ENCODE assay signal across 22 cellular contexts in the genomic region with DNA sequence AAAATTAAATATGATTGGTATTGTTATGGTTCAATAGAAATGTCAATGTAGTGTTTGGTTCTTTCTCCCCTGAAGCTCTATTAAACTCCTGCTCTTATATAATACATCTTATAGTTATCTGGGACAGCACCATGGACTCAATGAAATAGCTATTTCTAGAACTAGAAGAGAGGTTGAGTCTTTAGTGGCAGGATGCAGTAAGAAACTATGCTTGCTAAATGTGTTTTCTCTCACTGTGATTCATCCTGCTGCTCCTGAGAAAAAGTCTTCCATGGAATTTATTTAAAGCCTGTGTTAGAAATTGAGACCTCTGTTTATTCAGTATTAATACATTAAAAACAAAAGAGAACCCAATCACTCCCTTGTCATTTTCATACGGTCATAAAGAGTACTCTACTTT.
"Had no signal": no experiment of that assay in that cellular context is flagged by ENCODE, and none has a peak within 500 bp of the region (broad histone marks: within the 10 kb centered on the region; RNA-seq: fewer than 3 reads in every experiment).

No MANE protein-coding gene starts in this region.

- H3K4me3 Mint-ChIP-seq: activated CD4-positive, alpha-beta memory T cell treated with anti-CD3 and anti-CD28 coated beads for 36 hours; activated CD4-positive, alpha-beta T cell treated with anti-CD3 and anti-CD28 coated beads for 36 hours; activated naive CD8-positive, alpha-beta T cell treated with anti-CD3 and anti-CD28 coated beads for 36 hours; activated T-helper 1 cell treated with anti-CD3 and anti-CD28 coated beads, Interleukin-12 subunit alpha, Interleukin-12 subunit beta, Interleukin-2, Interleukin-4 antibody, amounts not matched to agents 30 ng/mL and 10 ng/mL and 1 ng/mL, durations not matched to agents 14 hours and 24 hours and 36 hours; dendritic cell treated with granulocyte-macrophage colony-stimulating factor and Interleukin-4, amounts not matched to agents 40 ng/mL and 50 ng/mL, for 4 days; memory B cell; T-helper 2 cell treated with Interferon-gamma antibody and Interleukin-4, amounts not matched to agents 5 μg/mL and 100 μg/mL, for 36 hours; WTC11 had no signal

- H3K27ac ChIP-seq: SK-N-MC, stomach, thyroid gland had no signal

- ATAC-seq: activated CD4-positive, alpha-beta T cell treated with anti-CD3 and anti-CD28 coated beads for 36 hours; WTC11 had no signal

- H3K27me3 Mint-ChIP-seq: activated CD4-positive, alpha-beta memory T cell treated with anti-CD3 and anti-CD28 coated beads for 36 hours; activated naive CD8-positive, alpha-beta T cell treated with anti-CD3 and anti-CD28 coated beads for 36 hours; dendritic cell treated with granulocyte-macrophage colony-stimulating factor and Interleukin-4, amounts not matched to agents 40 ng/mL and 50 ng/mL, for 4 days had no signal

- H3K27ac Mint-ChIP-seq: activated CD4-positive, alpha-beta memory T cell treated with anti-CD3 and anti-CD28 coated beads for 36 hours; activated CD4-positive, alpha-beta T cell treated with anti-CD3 and anti-CD28 coated beads for 36 hours; activated naive CD8-positive, alpha-beta T cell treated with anti-CD3 and anti-CD28 coated beads for 36 hours; activated T-helper 1 cell treated with anti-CD3 and anti-CD28 coated beads, Interleukin-12 subunit alpha, Interleukin-12 subunit beta, Interleukin-2, Interleukin-4 antibody, amounts not matched to agents 30 ng/mL and 10 ng/mL and 1 ng/mL, durations not matched to agents 14 hours and 24 hours and 36 hours; dendritic cell treated with granulocyte-macrophage colony-stimulating factor and Interleukin-4, amounts not matched to agents 40 ng/mL and 50 ng/mL, for 4 days; memory B cell; T-helper 2 cell treated with Interferon-gamma antibody and Interleukin-4, amounts not matched to agents 5 μg/mL and 100 μg/mL, for 36 hours; WTC11 had no signal

- H3K9me3 ChIP-seq: stomach, thyroid gland had no signal

- H3K4me1 Mint-ChIP-seq: memory B cell, WTC11 had no signal

- H3K9me3 Mint-ChIP-seq: activated CD4-positive, alpha-beta memory T cell treated with anti-CD3 and anti-CD28 coated beads for 36 hours; activated naive CD8-positive, alpha-beta T cell treated with anti-CD3 and anti-CD28 coated beads for 36 hours; activated T-helper 1 cell treated with anti-CD3 and anti-CD28 coated beads, Interleukin-12 subunit alpha, Interleukin-12 subunit beta, Interleukin-2, Interleukin-4 antibody, amounts not matched to agents 30 ng/mL and 10 ng/mL and 1 ng/mL, durations not matched to agents 14 hours and 24 hours and 36 hours; dendritic cell treated with granulocyte-macrophage colony-stimulating factor and Interleukin-4, amounts not matched to agents 40 ng/mL and 50 ng/mL, for 4 days; memory B cell; T-helper 2 cell treated with Interferon-gamma antibody and Interleukin-4, amounts not matched to agents 5 μg/mL and 100 μg/mL, for 36 hours; WTC11 had no signal

- H3K4me3 ChIP-seq: SK-N-MC, stomach, thyroid gland had no signal

- H3K4me1 ChIP-seq: thyroid gland had no signal

- H3K36me3 ChIP-seq: stomach, thyroid gland had no signal

- FAIRE-seq: frontal cortex, small intestine, TTC549, urothelium cell line had no signal

- H3K36me3 Mint-ChIP-seq: activated CD4-positive, alpha-beta memory T cell treated with anti-CD3 and anti-CD28 coated beads for 36 hours; activated naive CD8-positive, alpha-beta T cell treated with anti-CD3 and anti-CD28 coated beads for 36 hours; memory B cell; WTC11 had no signal

- H3K27me3 ChIP-seq: stomach, thyroid gland had no signal

- DNase-seq: activated CD4-positive, alpha-beta memory T cell treated with anti-CD3 and anti-CD28 coated beads for 36 hours; activated CD4-positive, alpha-beta T cell treated with anti-CD3 and anti-CD28 coated beads for 36 hours; activated naive CD8-positive, alpha-beta T cell treated with anti-CD3 and anti-CD28 coated beads for 36 hours; activated T-cell treated with anti-CD3 and anti-CD28 coated beads for 4 hours; cerebellar nuclear complex; effector CD8-positive, alpha-beta T cell; hypothalamus; occipital lobe; small intestine; stimulated activated CD4-positive, alpha-beta T cell treated with anti-CD3 and anti-CD28 coated beads, Interleukin-15, amount 100 ng/mL, for 24 hours; stimulated activated CD4-positive, alpha-beta T cell treated with anti-CD3 and anti-CD28 coated beads, Interleukin-2, amount 100 ng/mL, for 48 hours; stomach; thyroid gland had no signal
